ENCODE assay signal across 1 cellular context in the genomic region with DNA sequence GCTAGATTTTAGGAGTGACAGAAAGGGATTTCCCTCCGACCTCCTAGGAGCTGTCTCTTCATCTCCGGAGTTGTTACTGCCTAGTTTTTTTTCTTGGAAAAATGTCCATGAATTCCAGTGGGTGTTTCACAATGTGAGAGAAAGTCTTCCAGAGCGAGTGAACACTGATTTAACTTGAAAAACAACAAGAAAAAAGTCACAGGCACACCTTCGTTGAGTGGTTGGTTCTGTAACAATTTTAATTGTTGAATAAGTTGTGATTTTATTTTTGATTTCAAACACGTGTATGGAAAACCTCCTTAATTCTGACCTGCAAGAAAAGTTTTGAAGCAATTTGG.
TF ChIP-seq lines count a peak whose summit lies in the region.

No MANE protein-coding gene starts in this region.

TF ChIP-seq in WTC11, 78 proteins besides CTCF, POLR2A, EP300 and RAD21 (continued from another document):
- TF ChIP-seq ZNF532 (CRISPR knock-in tag; IDR thresholded peaks at IDR 0.05; ENCODE audit: borderline replicate concordance), result no peak
TF ChIP-seq in WTC11: peak in this region for 0.
